22 cellular contexts compared by ENCODE assay signal in genomic region chr6:363909-364308, GRCh38. TPM values are rescaled to one million over a fixed set of nuclear protein-coding genes. Genes with fewer than 3 reads are reported as not detected.
"Had no signal": no experiment of that assay in that cellular context is flagged by ENCODE, and none has a peak within 500 bp of the region (broad histone marks: within the 10 kb centered on the region; RNA-seq: fewer than 3 reads in every experiment).

No MANE protein-coding gene starts in this region.

- H3K27me3 ChIP-seq: thyroid gland had no signal

- H3K27ac ChIP-seq: breast epithelium, epithelial cell of prostate, gastroesophageal sphincter, heart left ventricle, thyroid gland had no signal

- H3K36me3 ChIP-seq: breast epithelium, gastroesophageal sphincter, heart left ventricle, thyroid gland had no signal

- H3K4me3 ChIP-seq: breast epithelium, gastroesophageal sphincter, heart left ventricle, lung, thyroid gland had no signal

- H3K4me1 ChIP-seq: breast epithelium, gastroesophageal sphincter, heart left ventricle had no signal

- DNase-seq: activated B cell treated with CpG ODN at 0.5 μM for 24 hours; activated CD4-positive, alpha-beta T cell treated with anti-CD3 and anti-CD28 coated beads for 36 hours; activated CD4-positive, alpha-beta T cell treated with anti-CD3 and anti-CD28 coated beads, Interleukin-2, amount 50 U/mL, for 4 hours; activated CD8-positive, alpha-beta memory T cell treated with anti-CD3 and anti-CD28 coated beads, Interleukin-2, amount 50 U/mL, for 48 hours; activated naive CD4-positive, alpha-beta T cell; activated T-cell treated with anti-CD3 and anti-CD28 coated beads, Interleukin-2, amount 50 U/mL, for 4 hours; cerebellar nuclear complex; cortex of kidney; islet precursor cell; natural killer cell; stimulated activated CD4-positive, alpha-beta T cell treated with anti-CD3 and anti-CD28 coated beads, Interleukin-4, amount 100 ng/mL, for 24 hours; substantia nigra; T-helper 17 cell; thyroid gland had no signal

- ATAC-seq: activated CD4-positive, alpha-beta T cell treated with anti-CD3 and anti-CD28 coated beads for 36 hours; activated T-cell treated with anti-CD3 and anti-CD28 coated beads, Interleukin-2, amount 50 U/mL, for 4 hours; gastroesophageal sphincter; heart left ventricle; natural killer cell; T-helper 17 cell had no signal

- H3K9me3 ChIP-seq: thyroid gland had no signal

RNA-seq across cellular contexts. Expression of gene IRF4, which starts 27.6 kb away (rescaled TPM):
- total RNA-seq: mesothelial cell of epicardium, osteocyte, progenitor cell of endocrine pancreas had no signal
